20 cellular contexts compared by ENCODE assay signal in the genomic region with DNA sequence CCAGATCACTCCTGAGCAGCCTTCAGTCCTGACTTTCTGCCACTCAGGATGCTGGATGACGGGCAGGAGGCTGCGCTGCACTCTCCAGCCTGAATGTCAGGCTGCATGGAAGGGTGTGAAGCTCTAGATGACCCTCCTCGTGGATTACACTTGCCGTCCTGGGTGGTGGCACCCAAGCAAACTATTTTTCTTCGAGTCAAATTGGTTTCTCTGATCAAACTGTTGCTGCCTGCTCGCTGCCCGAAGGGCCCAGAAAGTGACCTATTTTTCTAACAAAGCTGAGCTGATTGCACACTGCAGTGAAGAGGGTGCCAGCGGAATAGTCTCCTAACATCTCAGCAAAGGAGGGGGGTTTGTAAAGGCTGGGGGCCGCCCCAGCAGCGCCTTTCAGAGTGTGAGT.
"Had no signal": no experiment of that assay in that cellular context is flagged by ENCODE, and none has a peak within 500 bp of the region (broad histone marks: within the 10 kb centered on the region; RNA-seq: fewer than 3 reads in every experiment).

No MANE protein-coding gene starts in this region.

- H3K4me3 ChIP-seq: breast epithelium, MG63 had no signal

- DNase-seq: activated B cell treated with CpG ODN at 0.5 μM for 24 hours; activated CD4-positive, alpha-beta T cell treated with anti-CD3 and anti-CD28 coated beads for 36 hours; activated CD8-positive, alpha-beta memory T cell treated with anti-CD3 and anti-CD28 coated beads, Interleukin-2, amount 50 U/mL, for 4 hours; activated CD8-positive, alpha-beta T cell treated with anti-CD3 and anti-CD28 coated beads for 36 hours; activated naive CD4-positive, alpha-beta T cell; activated T-cell treated with anti-CD3 and anti-CD28 coated beads, Interleukin-2, amount 50 U/mL, for 72 hours; MG63; MV-4-11; NCI-H1092 treated with DMSO at 0.1 percent for 48 hours; NCI-H1436; NCI-H1694 treated with DMSO at 0.1 percent for 48 hours; NCI-H2081; NCI-H446; NCI-H524; SHP77 treated with DMSO at 0.1 percent for 48 hours; T-helper 17 cell; T-helper 9 cell had no signal

- ATAC-seq: activated CD4-positive, alpha-beta T cell treated with anti-CD3 and anti-CD28 coated beads for 36 hours; activated CD8-positive, alpha-beta T cell treated with anti-CD3 and anti-CD28 coated beads for 36 hours; activated T-cell treated with anti-CD3 and anti-CD28 coated beads, Interleukin-2, amount 50 U/mL, for 72 hours; T-helper 17 cell had no signal

- H3K36me3 ChIP-seq: breast epithelium, MG63 had no signal

- H3K4me1 ChIP-seq: breast epithelium had no signal

- H3K4me1 Mint-ChIP-seq: activated B cell treated with CpG ODN at 0.5 μM for 24 hours; activated CD4-positive, alpha-beta T cell treated with anti-CD3 and anti-CD28 coated beads for 36 hours; activated naive CD4-positive, alpha-beta T cell treated with anti-CD3 and anti-CD28 coated beads, Interleukin-2, amount 50 U/mL, for 24 hours had no signal

- H3K9me3 ChIP-seq: MG63 had no signal

- H3K36me3 Mint-ChIP-seq: activated naive CD4-positive, alpha-beta T cell treated with anti-CD3 and anti-CD28 coated beads, Interleukin-2, amount 50 U/mL, for 24 hours had no signal

- H3K27ac Mint-ChIP-seq: activated B cell treated with CpG ODN at 0.5 μM for 24 hours; activated CD4-positive, alpha-beta T cell treated with anti-CD3 and anti-CD28 coated beads for 36 hours; activated CD8-positive, alpha-beta T cell treated with anti-CD3 and anti-CD28 coated beads for 36 hours; activated naive CD4-positive, alpha-beta T cell treated with anti-CD3 and anti-CD28 coated beads, Interleukin-2, amount 50 U/mL, for 24 hours; activated T-cell treated with anti-CD3 and anti-CD28 coated beads, Interleukin-2, amount 50 U/mL, for 72 hours; activated T-helper 2 cell treated with anti-CD3 and anti-CD28 coated beads, Interferon-gamma antibody, Interleukin-2, Interleukin-4, amounts not matched to agents 10 μg/mL and 5 μg/mL and 100 μg/mL, durations not matched to agents 14 hours and 24 hours and 36 hours; T-helper 17 cell had no signal

- H3K4me3 Mint-ChIP-seq: activated B cell treated with CpG ODN at 0.5 μM for 24 hours; activated CD4-positive, alpha-beta T cell treated with anti-CD3 and anti-CD28 coated beads for 36 hours; activated CD8-positive, alpha-beta T cell treated with anti-CD3 and anti-CD28 coated beads for 36 hours; activated naive CD4-positive, alpha-beta T cell treated with anti-CD3 and anti-CD28 coated beads, Interleukin-2, amount 50 U/mL, for 24 hours; activated T-cell treated with anti-CD3 and anti-CD28 coated beads, Interleukin-2, amount 50 U/mL, for 72 hours; T-helper 17 cell had no signal

- H3K27ac ChIP-seq: breast epithelium had no signal
